In the genomic region with DNA sequence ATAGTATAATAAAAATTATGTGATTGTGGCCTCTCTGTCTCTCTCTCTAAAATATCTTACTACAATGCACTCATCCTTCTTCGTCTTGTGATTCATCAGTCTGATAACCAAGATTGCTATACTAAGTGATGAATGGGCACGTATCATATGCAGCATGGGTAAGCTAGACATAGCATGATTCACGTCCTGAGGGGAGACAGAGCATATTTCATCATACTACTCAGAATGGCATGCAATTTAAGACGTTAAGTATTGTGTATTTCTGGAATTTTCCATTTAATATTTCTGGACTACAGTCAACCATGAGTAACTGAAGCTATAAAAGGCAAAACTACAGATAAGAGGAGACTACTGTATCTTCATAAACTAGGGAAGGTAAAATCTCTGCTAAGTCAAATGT, we compare ENCODE assay signal across 12 cellular contexts.
DNase-seq lines count a peak whose midpoint lies in the region; ATAC-seq, FAIRE-seq and TF ChIP-seq lines count a peak whose summit lies in the region.
"Had no signal": no experiment of that assay in that cellular context is flagged by ENCODE, and none has a peak within 500 bp of the region (broad histone marks: within the 10 kb centered on the region; RNA-seq: fewer than 3 reads in every experiment).

No MANE protein-coding gene starts in this region.

- no peaks in the 10 kb centered on the region for H3K79me1 ChIP-seq in trophoblast cell (ENCODE audit: low read length)

- H4K8ac ChIP-seq in trophoblast cell (ENCODE audit: low read depth, low read length): no peak overlapping the region

- H3K9me3 ChIP-seq in trophoblast cell (ENCODE audit: insufficient read depth, low read depth, low read length): no peaks in the 10 kb centered on the region
- H3K9me3 ChIP-seq: adrenal gland had no signal

- no peak for FAIRE-seq in GM12892 (lab: Jason Lieb, UNC)

- no peak overlapping the region for H3K27ac ChIP-seq in trophoblast cell (ENCODE audit: low read depth, low read length)
- H3K27ac ChIP-seq: adrenal gland, WERI-Rb-1 had no signal

- H3K4ac ChIP-seq in trophoblast cell (ENCODE audit: low read depth, low read length): no peak overlapping the region

- no peak overlapping the region for H4K12ac ChIP-seq in trophoblast cell (ENCODE audit: low read depth, low read length)

- no peak overlapping the region for H2BK12ac ChIP-seq in trophoblast cell (ENCODE audit: low read length)

- no peak overlapping the region for H3K18ac ChIP-seq in trophoblast cell (ENCODE audit: low read length)

- no peaks in the 10 kb centered on the region for H3K79me2 ChIP-seq in trophoblast cell (ENCODE audit: control insufficient read depth, insufficient read depth, low read length, poor library complexity)

- no peak overlapping the region for H2BK5ac ChIP-seq in trophoblast cell (ENCODE audit: low read depth, low read length, poor library complexity)

- H3K27me3 ChIP-seq in trophoblast cell (ENCODE audit: insufficient read depth, low read length): no peaks in the 10 kb centered on the region
- H3K27me3 ChIP-seq: adrenal gland had no signal

- no peaks in the 10 kb centered on the region for H3K4me1 ChIP-seq in trophoblast cell (ENCODE audit: control insufficient read depth in 1 of 2, insufficient read depth in 2 of 2, low read length in 2 of 2)
- H3K4me1 ChIP-seq: adrenal gland had no signal

- no peak overlapping the region for H3K4me3 ChIP-seq in trophoblast cell (ENCODE audit: low read depth, low read length)
- H3K4me3 ChIP-seq: adrenal gland had no signal

- H2AFZ ChIP-seq in trophoblast cell (ENCODE audit: insufficient read depth, low read length, poor library complexity): no peak overlapping the region

- H3K14ac ChIP-seq in trophoblast cell (ENCODE audit: low read length): no peak overlapping the region

- no CpG with 5 or more reads among the region's 4 CpGs for WGBS in trophoblast cell (ENCODE audit: extremely low coverage, insufficient coverage, insufficient read length)

- no peak for ATAC-seq in GM18867 (IDR thresholded peaks at IDR 0.05; ENCODE audit: unreplicated experiment)
- ATAC-seq in GM18498 (IDR thresholded peaks at IDR 0.05; ENCODE audit: unreplicated experiment): no peak

- no peak overlapping the region for H4K91ac ChIP-seq in trophoblast cell (ENCODE audit: low read depth, low read length)

- peaks cover 0 to 1% of the 10 kb centered on the region in 2 experiments for H3K36me3 ChIP-seq in trophoblast cell (ENCODE audit: control insufficient read depth in 1 of 2, insufficient read depth in 2 of 2, low read length in 2 of 2)
- H3K36me3 ChIP-seq: adrenal gland, WERI-Rb-1 had no signal

- TF ChIP-seq POLR2A in GM12892 (IDR thresholded peaks at IDR 0.05; ENCODE audit: low read depth, low read length): no peak

- H2AK5ac ChIP-seq in trophoblast cell (ENCODE audit: low read length): no peak overlapping the region

- no peak overlapping the region for H3K23ac ChIP-seq in trophoblast cell (ENCODE audit: low read length)

- no peak overlapping the region for H3K4me2 ChIP-seq in trophoblast cell (ENCODE audit: low read length)

- H3K9ac ChIP-seq in trophoblast cell (ENCODE audit: low read length): no peak overlapping the region

- peak; percentile 97 for DNase-seq in EL
- peak; percentile 60 for DNase-seq in MV-4-11 (lab: John Stamatoyannopoulos, UW)
- peak; percentile 95 for DNase-seq in dedifferentiated amniotic fluid mesenchymal stem cell (ENCODE audit: extremely low spot score)
- peak; percentile 70 to 90 for DNase-seq in trophoblast cell
- DNase-seq in GM12892 (ENCODE audit: insufficient read length): no peak
- DNase-seq in iPS-NIHi7 (ENCODE audit: extremely low spot score): no peak
- DNase-seq: Karpas-422, NCI-H82, WERI-Rb-1 had no signal

- no peak overlapping the region for H2BK120ac ChIP-seq in trophoblast cell (ENCODE audit: insufficient read depth, low read length, poor library complexity)

Comparison
In these comparisons a context has a peak if more than half of its experiments do, and no peak if none do; other contexts are left out.
1. DNase-seq: peak in EL (single experiment), MV-4-11 (single experiment), dedifferentiated amniotic fluid mesenchymal stem cell (single experiment) and trophoblast cell (2 of 2); none in GM12892 (single experiment) and iPS-NIHi7 (single experiment).